15 cellular contexts compared by ENCODE assay signal in genomic region chr18:13147146-13147545, GRCh38.
DNase-seq lines count a peak whose midpoint lies in the region; ATAC-seq, FAIRE-seq and TF ChIP-seq lines count a peak whose summit lies in the region.
"Had no signal": no experiment of that assay in that cellular context is flagged by ENCODE, and none has a peak within 500 bp of the region (broad histone marks: within the 10 kb centered on the region; RNA-seq: fewer than 3 reads in every experiment).

No MANE protein-coding gene starts in this region.

- H3K9me3 Mint-ChIP-seq in type B pancreatic cell = no peaks in the 10 kb centered on the region
- H3K9me3 Mint-ChIP-seq: CD4-positive, alpha-beta T cell had no signal

- no peak overlapping the region for H3K4me3 ChIP-seq in mucosa of descending colon
- H3K4me3 ChIP-seq: heart right ventricle had no signal

- no peak overlapping the region for H3K4me3 Mint-ChIP-seq in type B pancreatic cell
- H3K4me3 Mint-ChIP-seq: CD4-positive, alpha-beta T cell had no signal

- intact Hi-C loops in mucosa of descending colon (cut with DNase I, micrococcal nuclease) = no loop called here

- ATAC-seq in GM21360 (IDR thresholded peaks at IDR 0.05; ENCODE audit: unreplicated experiment) (peak; percentile 48), mucosa of descending colon (peak; percentile 28), GM18519 (IDR thresholded peaks at IDR 0.05; ENCODE audit: low FRiP score, unreplicated experiment) (no peak), GM21619 (IDR thresholded peaks at IDR 0.05; ENCODE audit: unreplicated experiment) (no peak)
- ATAC-seq: heart right ventricle, sciatic nerve had no signal

- TF ChIP-seq CTCF in mucosa of descending colon (IDR thresholded peaks at IDR 0.05) (no peak), type B pancreatic cell (conservative IDR thresholded peaks at IDR 0.05) (no peak)

- peak; percentile 57 for DNase-seq in NCI-H146 treated with DMSO at 0.1 percent for 48 hours (lab: John Stamatoyannopoulos, UW; ENCODE audit: unreplicated experiment)
- peak; percentile 49 for DNase-seq in NOMO-1 treated with dmso at 0.1 percent for 144 hours (lab: John Stamatoyannopoulos, UW; ENCODE audit: unreplicated experiment)
- no peak for DNase-seq in mucosa of descending colon
- no peak for DNase-seq in RCC 7860 (ENCODE audit: low spot score)
- DNase-seq in type B pancreatic cell (ENCODE audit: extremely low spot score, unreplicated experiment) = no peak
- DNase-seq: activated CD4-positive, alpha-beta T cell treated with anti-CD3 and anti-CD28 coated beads, Interleukin-2, amount 50 U/mL, for 4 hours; activated effector memory CD4-positive, alpha-beta T cell treated with Interleukin-2 at 50 U/mL for 16 hours; CD4-positive, alpha-beta T cell; heart right ventricle; left cardiac atrium; OCI-M1 had no signal

- no peaks in the 10 kb centered on the region for H3K36me3 ChIP-seq in mucosa of descending colon (ENCODE audit: low read depth)
- H3K36me3 ChIP-seq: heart right ventricle had no signal

- H3K27me3 Mint-ChIP-seq in type B pancreatic cell = peaks cover 11% of the 10 kb centered on the region

- H3K36me3 Mint-ChIP-seq in type B pancreatic cell = no peaks in the 10 kb centered on the region

- FAIRE-seq in RCC 7860 (lab: Jason Lieb, UNC) = no peak

- H3K9me3 ChIP-seq in mucosa of descending colon = peaks cover 16% of the 10 kb centered on the region

- H3K4me1 ChIP-seq in mucosa of descending colon (ENCODE audit: low read depth) = no peaks in the 10 kb centered on the region

- H3K27ac Mint-ChIP-seq in type B pancreatic cell = no peak overlapping the region
- H3K27ac Mint-ChIP-seq: CD4-positive, alpha-beta T cell had no signal

- no peaks in the 10 kb centered on the region for H3K4me1 Mint-ChIP-seq in type B pancreatic cell (ENCODE audit: unreplicated experiment)

Comparison
In these comparisons a context has a peak if more than half of its experiments do, and no peak if none do; other contexts are left out.
1. ATAC-seq: peak in GM21360 (single experiment) and mucosa of descending colon (single experiment); none in GM18519 (single experiment) and GM21619 (single experiment).
2. DNase-seq: peak in NCI-H146 treated with DMSO at 0.1 percent for 48 hours (single experiment) and NOMO-1 treated with dmso at 0.1 percent for 144 hours (single experiment); none in mucosa of descending colon (0 of 3), RCC 7860 (single experiment) and type B pancreatic cell (single experiment).